Comparison of ENCODE assay signal across 8 cellular contexts in genomic region chr6:107847844-107848802, GRCh38. TPM values are rescaled to one million over a fixed set of nuclear protein-coding genes. Genes with fewer than 3 reads are reported as not detected.
DNase-seq lines count a peak whose midpoint lies in the region; ATAC-seq, FAIRE-seq and TF ChIP-seq lines count a peak whose summit lies in the region.

No MANE protein-coding gene starts in this region.

- no peak for TF ChIP-seq POLR2A in endothelial cell of umbilical vein (IDR thresholded peaks at IDR 0.05; ENCODE audit: low read depth, low read length)

- H3K27me3 ChIP-seq in ACC112 (ENCODE audit: insufficient read depth, low read length) = no peaks in the 10 kb centered on the region
- H3K27me3 ChIP-seq in NT2/D1 (ENCODE audit: insufficient read depth, insufficient read length) = peaks cover 8% of the 10 kb centered on the region
- H3K27me3 ChIP-seq in endothelial cell of umbilical vein (ENCODE audit: control insufficient read depth in 2 of 2, insufficient read depth in 2 of 2, low read length in 2 of 2) = peaks cover 8 to 23% of the 10 kb centered on the region in 2 experiments
- H3K27me3 ChIP-seq in mononuclear cell (ENCODE audit: insufficient read depth, low read length) = no peaks in the 10 kb centered on the region

- peak; percentile 97 for TF ChIP-seq CTCF in endothelial cell of umbilical vein (IDR thresholded peaks at IDR 0.05; ENCODE audit: extremely low read depth in 1 of 2, insufficient read depth in 1 of 2, low read depth in 1 of 2, low read length in 2 of 2)

- FAIRE-seq in endothelial cell of umbilical vein (lab: Jason Lieb, UNC) = peak; percentile 93

- peak; percentile 80 for DNase-seq in HPDE6-E6E7 (ENCODE audit: extremely low spot score)
- peak; percentile 63 for DNase-seq in NT2/D1 (ENCODE audit: low read depth, low spot score)
- peak; percentile 82 for DNase-seq in activated CD8-positive, alpha-beta memory T cell treated with anti-CD3 and anti-CD28 coated beads, Interleukin-2, amount 50 U/mL, for 4 hours
- DNase-seq in endothelial cell of umbilical vein (ENCODE audit: low read depth, low spot score) = peak; percentile 75
- DNase-seq in stimulated activated CD8-positive, alpha-beta memory T cell treated with anti-CD3 and anti-CD28 coated beads, Interleukin-15, amount 100 ng/mL, for 48 hours (ENCODE audit: low read depth in 2 of 2) = peak; percentile 66 to 69

- dilution Hi-C loops in endothelial cell of umbilical vein (cut with MboI; ENCODE audit: extremely low pct_ligation_motif_present, low sequenced_read_pairs) = no loop called here

- no peaks in the 10 kb centered on the region for H3K9me1 ChIP-seq in endothelial cell of umbilical vein (replicated peaks; ENCODE audit: control insufficient read depth, extremely low read depth, insufficient read depth, low read length)

- ATAC-seq in GM18873 (IDR thresholded peaks at IDR 0.05; ENCODE audit: low FRiP score, unreplicated experiment) = peak; percentile 49

- H2AFZ ChIP-seq in ACC112 (ENCODE audit: low read length, unreplicated experiment) (peak overlapping the region; percentile 99), endothelial cell of umbilical vein (ENCODE audit: low read depth, low read length) (peak overlapping the region; percentile 96)

- H3K27ac ChIP-seq in ACC112 (ENCODE audit: low read depth, low read length) (no peak overlapping the region), endothelial cell of umbilical vein (ENCODE audit: insufficient read depth, low read depth, low read length) (no peak overlapping the region)

- H4K20me1 ChIP-seq in endothelial cell of umbilical vein (replicated peaks; ENCODE audit: control insufficient read depth, extremely low read depth, insufficient read depth, low read length) = no peaks in the 10 kb centered on the region

- H3K4me1 ChIP-seq in ACC112 (ENCODE audit: control insufficient read depth, insufficient read depth, low read length, unreplicated experiment) = no peaks in the 10 kb centered on the region
- H3K4me1 ChIP-seq in NT2/D1 (ENCODE audit: insufficient read depth, insufficient read length) = no peaks in the 10 kb centered on the region
- H3K4me1 ChIP-seq in endothelial cell of umbilical vein (ENCODE audit: control insufficient read depth, extremely low read depth, insufficient read depth, low read length) = peaks cover 5% of the 10 kb centered on the region
- H3K4me1 ChIP-seq in mononuclear cell (ENCODE audit: insufficient read depth, low read length) = peaks cover 12% of the 10 kb centered on the region

- H3K9me3 ChIP-seq in NT2/D1 (ENCODE audit: insufficient read depth, low read length) = no peaks in the 10 kb centered on the region
- H3K9me3 ChIP-seq in endothelial cell of umbilical vein (replicated peaks; ENCODE audit: control insufficient read depth, insufficient read depth, low read length) = no peaks in the 10 kb centered on the region
- H3K9me3 ChIP-seq in mononuclear cell (ENCODE audit: low read depth, low read length) = no peaks in the 10 kb centered on the region

- H3K4me3 ChIP-seq in ACC112 (ENCODE audit: low read depth, low read length) = peak overlapping the region; percentile 83
- H3K4me3 ChIP-seq in NT2/D1 (ENCODE audit: insufficient read length, low read depth) = peak overlapping the region; percentile 66
- peak overlapping the region in 2 of 3 experiments; percentile 33 to 37 for H3K4me3 ChIP-seq in endothelial cell of umbilical vein (replicated peaks in 1 of 3; ENCODE audit: insufficient read depth in 1 of 3, low read depth in 1 of 3, low read length in 3 of 3)
- peak overlapping the region; percentile 34 for H3K4me3 ChIP-seq in mononuclear cell (ENCODE audit: low read length)

- no peaks in the 10 kb centered on the region for H3K79me2 ChIP-seq in ACC112 (ENCODE audit: control insufficient read depth, insufficient read depth, low read length, unreplicated experiment)
- H3K79me2 ChIP-seq in endothelial cell of umbilical vein (ENCODE audit: control insufficient read depth, insufficient read depth, low read length) = no peaks in the 10 kb centered on the region

- intact Hi-C loops in endothelial cell of umbilical vein (cut with micrococcal nuclease) = loop anchor here (1.0 to 10.0 kb wide), 7 partner anchors 16 to 731 kb away; partner anchors contain the start of gene BEND3

- H3K9ac ChIP-seq in NT2/D1 (ENCODE audit: insufficient read length, low read depth) = peak overlapping the region; percentile 85
- peak overlapping the region; percentile 4 for H3K9ac ChIP-seq in endothelial cell of umbilical vein (replicated peaks; ENCODE audit: extremely low read depth, insufficient read depth, low read length)

- CTCF ChIA-PET in endothelial cell of umbilical vein (lab: Charles Lee) = interaction anchor here (0.6 to 4.0 kb wide), 33 partner anchors 12 to 1513 kb away, joined by 3 to 36 read pairs (median 5); partner anchors contain the start of genes SCML4 and SEC63

- H3K4me2 ChIP-seq in endothelial cell of umbilical vein (ENCODE audit: insufficient read depth, low read length) = peak overlapping the region; percentile 79

- no TSS peak for BruUV-seq in endothelial cell of umbilical vein (replicated peaks; lab: Mats Ljungman, UMichigan)

- H3K36me3 ChIP-seq in ACC112 (ENCODE audit: insufficient read depth, low read length) (no peaks in the 10 kb centered on the region), NT2/D1 (ENCODE audit: insufficient read depth, insufficient read length, low read length) (no peaks in the 10 kb centered on the region), endothelial cell of umbilical vein (ENCODE audit: control insufficient read depth in 2 of 2, extremely low read depth in 1 of 2, insufficient read depth in 2 of 2, low read length in 2 of 2) (no peaks in the 10 kb centered on the region)

- POLR2A ChIA-PET in endothelial cell of umbilical vein (lab: Charles Lee) = interaction anchor here (1.0 kb wide), 1 partner anchor 12 kb away, joined by 4 read pairs; no protein-coding TSS in a partner anchor

TF ChIP-seq in endothelial cell of umbilical vein, 7 proteins besides CTCF, POLR2A, EP300 and RAD21:
- TF ChIP-seq MYC (IDR thresholded peaks at IDR 0.05; ENCODE audit: low read depth, low read length) = no peak
- TF ChIP-seq EZH2 (IDR thresholded peaks at IDR 0.05; ENCODE audit: borderline replicate concordance, low read depth, low read length, severe bottlenecking) = peak; percentile 37
- no peak for TF ChIP-seq FOS (IDR thresholded peaks at IDR 0.05; ENCODE audit: borderline replicate concordance, insufficient read depth, low read length)
- no peak for TF ChIP-seq GATA2 (IDR thresholded peaks at IDR 0.05; ENCODE audit: insufficient read depth, insufficient read length, low read depth, low read length)

RNA-seq across cellular contexts. Expression of gene SCML4, which starts 24.0 kb away (rescaled TPM):
- total RNA-seq in endothelial cell of umbilical vein = not detected in 2 replicates
- not detected in 2 replicates for polyA plus RNA-seq in endothelial cell of umbilical vein
- not detected in 2 replicates for polyA plus RNA-seq in endothelial cell of umbilical vein (2011; cell fraction: cytosol; rRNA removed)
- polyA plus RNA-seq in endothelial cell of umbilical vein (2011; cell fraction: nucleus; rRNA removed) = not detected in 2 replicates
- polyA plus RNA-seq in endothelial cell of umbilical vein (2012) = not detected in 2 replicates
- polyA minus RNA-seq in endothelial cell of umbilical vein = not detected in 2 replicates
- polyA minus RNA-seq in endothelial cell of umbilical vein (2011; cell fraction: cytosol; rRNA and poly(A)+ RNA removed) = not detected
- polyA minus RNA-seq in endothelial cell of umbilical vein (2011; cell fraction: nucleus; rRNA and poly(A)+ RNA removed) = not detected in 2 replicates
- 28.5 TPM for total RNA-seq in mononuclear cell

Comparison
In these comparisons a context has a peak if more than half of its experiments do, and no peak if none do; other contexts are left out.
1. RNA of gene SCML4, which starts 24.0 kb away (total RNA-seq): 28.5 TPM in mononuclear cell (single experiment); not detected in endothelial cell of umbilical vein; every median in the first group is over 10 times any median in the second.
2. Peak in every context shown above with its lines, with median percentiles within 50 percentile points of each other: H3K4me3 ChIP-seq and DNase-seq.